1 cellular context compared by ENCODE assay signal in the genomic region with DNA sequence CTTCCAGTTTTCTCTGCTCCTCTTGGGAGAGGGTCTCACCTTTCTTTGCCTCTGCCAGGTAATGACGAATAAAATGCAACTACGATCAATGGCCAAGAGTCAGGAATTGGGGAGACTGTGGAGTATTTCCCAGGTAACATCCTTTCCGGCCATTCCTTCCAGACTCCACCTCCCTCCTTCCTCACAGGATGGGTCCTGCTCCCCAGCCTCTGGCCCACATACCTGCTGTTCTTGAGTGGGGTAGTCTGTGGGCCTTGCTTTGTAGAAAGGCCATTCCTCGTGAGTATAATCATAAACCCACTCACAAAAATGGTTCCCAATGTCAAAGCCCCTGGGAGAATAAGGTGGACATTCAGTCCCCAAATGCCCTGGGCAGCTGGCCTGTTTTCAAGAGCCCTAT.
TF ChIP-seq lines count a peak whose summit lies in the region.

No MANE protein-coding gene starts in this region.

TF ChIP-seq in IMR-90, 13 proteins besides CTCF, POLR2A, EP300 and RAD21:
- TF ChIP-seq CHD1 (IDR thresholded peaks at IDR 0.05; ENCODE audit: low read depth, low read length), result no peak
- TF ChIP-seq RFX5 (IDR thresholded peaks at IDR 0.05; ENCODE audit: low read depth, low read length), result no peak
- no peak for TF ChIP-seq MXI1 (IDR thresholded peaks at IDR 0.05; ENCODE audit: borderline replicate concordance, low read depth, low read length)
- TF ChIP-seq ELK1 (IDR thresholded peaks at IDR 0.05; ENCODE audit: borderline replicate concordance, low read depth, low read length), result no peak
- no peak for TF ChIP-seq CEBPB (IDR thresholded peaks at IDR 0.05; ENCODE audit: low read depth, low read length)
- TF ChIP-seq, protein P1, sequence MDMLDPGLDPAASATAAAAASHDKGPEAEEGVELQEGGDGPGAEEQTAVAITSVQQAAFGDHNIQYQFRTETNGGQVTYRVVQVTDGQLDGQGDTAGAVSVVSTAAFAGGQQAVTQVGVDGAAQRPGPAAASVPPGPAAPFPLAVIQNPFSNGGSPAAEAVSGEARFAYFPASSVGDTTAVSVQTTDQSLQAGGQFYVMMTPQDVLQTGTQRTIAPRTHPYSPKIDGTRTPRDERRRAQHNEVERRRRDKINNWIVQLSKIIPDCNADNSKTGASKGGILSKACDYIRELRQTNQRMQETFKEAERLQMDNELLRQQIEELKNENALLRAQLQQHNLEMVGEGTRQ (IDR thresholded peaks at IDR 0.05; ENCODE audit: low read depth, low read length), result no peak
- no peak for TF ChIP-seq FOS (IDR thresholded peaks at IDR 0.05; ENCODE audit: low read depth, low read length)
- TF ChIP-seq NFE2L2 (IDR thresholded peaks at IDR 0.05; ENCODE audit: low read depth, low read length), result no peak
- no peak for TF ChIP-seq SMC3 (IDR thresholded peaks at IDR 0.05; ENCODE audit: low read depth, low read length)
- TF ChIP-seq MAZ (IDR thresholded peaks at IDR 0.05; ENCODE audit: borderline replicate concordance, low read depth, low read length), result no peak
- TF ChIP-seq MAFK (IDR thresholded peaks at IDR 0.05; ENCODE audit: low read depth, low read length), result no peak
- TF ChIP-seq RCOR1 (IDR thresholded peaks at IDR 0.05; ENCODE audit: insufficient replicate concordance, low read length), result no peak
